ENCODE assay signal across 8 cellular contexts in genomic region chr2:203718087-203718486, GRCh38. TPM values are rescaled to one million over a fixed set of nuclear protein-coding genes. Genes with fewer than 3 reads are reported as not detected.
A peak's percentile ranks its signal among the peaks of the same experiment; 100 is the strongest.
DNase-seq lines count a peak whose midpoint lies in the region; ATAC-seq lines count a peak whose summit lies in the region.

No MANE protein-coding gene starts in this region.

- WGBS in aorta, 2 donors, result 65 to 78% methylated on average over 3 of the region's 3 CpGs

- H3K4me3 ChIP-seq in aorta (ENCODE audit: low read length in 2 of 2) (no peak overlapping the region), SJCRH30 (no peak overlapping the region)

- intact Hi-C loops in aorta (cut with DNase I), result no loop called here

- H3K27me3 ChIP-seq in aorta (ENCODE audit: control insufficient read depth in 1 of 2, insufficient read depth in 2 of 2, low read length in 1 of 2) (no peaks in the 10 kb centered on the region), SJCRH30 (no peaks in the 10 kb centered on the region)

- no peak overlapping the region for H3K27ac ChIP-seq in aorta (ENCODE audit: low read depth in 1 of 2, low read length in 2 of 2)
- no peak overlapping the region for H3K27ac ChIP-seq in SJCRH30

- DNase-seq in T-helper 1 cell (peak in 4 of 5 donors; percentile 24 to 89 (median 38)), aorta (no peak), AG20443 (ENCODE audit: low spot score) (no peak), SW480 (ENCODE audit: low spot score) (no peak), SJCRH30 (no peak)

- H3K36me3 ChIP-seq in aorta (ENCODE audit: control insufficient read depth in 1 of 2, insufficient read depth in 2 of 2, low read length in 1 of 2), result no peaks in the 10 kb centered on the region
- H3K36me3 ChIP-seq in SJCRH30, result no peaks in the 10 kb centered on the region

- H3K9me3 ChIP-seq in aorta (ENCODE audit: control insufficient read depth, low read length) (no peaks in the 10 kb centered on the region), SJCRH30 (replicated peaks) (no peaks in the 10 kb centered on the region)

- H3K4me1 ChIP-seq in aorta (ENCODE audit: control insufficient read depth in 1 of 2, insufficient read depth in 2 of 2, low read length in 2 of 2) (no peaks in the 10 kb centered on the region), SJCRH30 (peaks cover 11% of the 10 kb centered on the region)

- ATAC-seq in GM18909 (IDR thresholded peaks at IDR 0.05; ENCODE audit: poor library complexity, unreplicated experiment) (peak; percentile 96), HG02852 (IDR thresholded peaks at IDR 0.05; ENCODE audit: unreplicated experiment) (peak; percentile 86), esophagus mucosa (peak; percentile 52), aorta (ENCODE audit: low FRiP score) (no peak)

RNA-seq across cellular contexts. Expression of gene CD28, which starts 11.6 kb away (rescaled TPM):
- total RNA-seq in esophagus mucosa, result 0.28 TPM
- total RNA-seq in aorta, result 10 to 100 TPM in 1 of 2 donors, 1 to 10 TPM in 1; 7.4 to 11.0 TPM
- 1 to 10 TPM; 1.0 to 4.0 TPM for polyA plus RNA-seq in aorta
- 0.18 and 0.24 TPM in 2 replicates for total RNA-seq in SJCRH30 (2014; rRNA removed; shearing (Covaris generic))

Comparison
In these comparisons a context has a peak if more than half of its experiments do, and no peak if none do; other contexts are left out.
1. DNase-seq: peak in T-helper 1 cell (4 of 5); none in aorta (0 of 2), AG20443 (single experiment), SW480 (single experiment) and SJCRH30 (0 of 2).